14 cellular contexts compared by ENCODE assay signal in the genomic region with DNA sequence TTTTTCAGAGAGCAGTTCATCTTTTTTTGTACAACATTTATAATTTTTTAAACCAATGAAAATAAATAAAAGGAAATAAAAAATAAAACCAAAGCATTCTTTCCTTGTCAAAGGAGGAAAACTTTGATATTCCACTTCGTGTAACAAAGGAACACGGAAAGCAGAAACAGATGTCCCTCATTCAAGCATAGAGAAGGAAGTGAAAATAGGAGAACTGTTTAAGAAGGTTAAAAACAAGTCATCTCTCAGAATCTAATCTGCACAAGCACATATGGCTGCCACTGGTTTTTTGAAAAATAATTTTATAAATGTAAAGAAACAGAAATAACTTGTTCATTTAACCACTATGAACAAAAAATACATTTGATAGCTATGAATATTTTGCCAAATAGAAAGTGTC. TPM values are rescaled to one million over a fixed set of nuclear protein-coding genes. Genes with fewer than 3 reads are reported as not detected.
DNase-seq lines count a peak whose midpoint lies in the region; ATAC-seq and TF ChIP-seq lines count a peak whose summit lies in the region.
"Had no signal": no experiment of that assay in that cellular context is flagged by ENCODE, and none has a peak within 500 bp of the region (broad histone marks: within the 10 kb centered on the region; RNA-seq: fewer than 3 reads in every experiment).

No MANE protein-coding gene starts in this region.

- H3K27me3 ChIP-seq in BLaER1 (no peaks in the 10 kb centered on the region), smooth muscle cell (ENCODE audit: low read depth) (no peaks in the 10 kb centered on the region)

- H3K4me2 ChIP-seq in BLaER1 (peak overlapping the region; percentile 29), smooth muscle cell (no peak overlapping the region)

- no peaks in the 10 kb centered on the region for H3K36me3 ChIP-seq in BLaER1
- H3K36me3 ChIP-seq in smooth muscle cell (ENCODE audit: low read depth): no peaks in the 10 kb centered on the region

- WGBS in smooth muscle cell (ENCODE audit: low lambda C conversion rate): 80% methylated on average over 2 of the region's 2 CpGs

- DNase-seq in OCI-M1 (lab: John Stamatoyannopoulos, UW) (peak; percentile 20), cerebellar nuclear complex (lab: John Stamatoyannopoulos, UW) (no peak), NCI-H524 treated with DMSO at 0.1 percent for 48 hours (lab: John Stamatoyannopoulos, UW) (no peak), NCI-H2107 treated with DMSO at 0.1 percent for 48 hours (lab: John Stamatoyannopoulos, UW; ENCODE audit: unreplicated experiment) (no peak), smooth muscle cell (lab: John Stamatoyannopoulos, UW; ENCODE audit: unreplicated experiment) (no peak)
- DNase-seq: activated gamma-delta T cell treated with Interleukin-2 at 50 U/mL for 16 hours, HCEC 1CT, natural killer cell, NCI-H1417 treated with DMSO at 0.1 percent for 48 hours, NCI-H524 had no signal

- H3K4me3 ChIP-seq in BLaER1: no peak overlapping the region
- H3K4me3 ChIP-seq in smooth muscle cell: no peak overlapping the region

- peak; percentile 46 for ATAC-seq in GM19328 (IDR thresholded peaks at IDR 0.05; ENCODE audit: unreplicated experiment)
- ATAC-seq in HG02885 (IDR thresholded peaks at IDR 0.05; ENCODE audit: poor library complexity, unreplicated experiment): peak; percentile 68
- ATAC-seq: HepG2, natural killer cell had no signal

- H3K4me1 ChIP-seq in BLaER1 (peaks cover 39% of the 10 kb centered on the region), smooth muscle cell (ENCODE audit: low read depth) (no peaks in the 10 kb centered on the region)

- no peak overlapping the region for H3K9ac ChIP-seq in BLaER1
- no peak overlapping the region for H3K9ac ChIP-seq in smooth muscle cell (ENCODE audit: low read depth)

- H3K9me3 ChIP-seq in BLaER1: no peaks in the 10 kb centered on the region
- no peaks in the 10 kb centered on the region for H3K9me3 ChIP-seq in smooth muscle cell (replicated peaks; ENCODE audit: low read depth)

- H3K27ac ChIP-seq in BLaER1 (peak overlapping the region; percentile 53), smooth muscle cell (ENCODE audit: low read depth) (no peak overlapping the region)

- no peak overlapping the region for H2AFZ ChIP-seq in smooth muscle cell (ENCODE audit: low read depth)

- no peak for TF ChIP-seq CTCF in smooth muscle cell (IDR thresholded peaks at IDR 0.05; ENCODE audit: borderline replicate concordance, insufficient read depth, poor library complexity, severe bottlenecking)

- H4K20me1 ChIP-seq in BLaER1 (no peaks in the 10 kb centered on the region), smooth muscle cell (ENCODE audit: low read depth) (no peaks in the 10 kb centered on the region)

- no peaks in the 10 kb centered on the region for H3K79me2 ChIP-seq in smooth muscle cell (ENCODE audit: low read depth)

- H3F3A ChIP-seq in smooth muscle cell (ENCODE audit: low read depth): no peaks in the 10 kb centered on the region

RNA-seq across cellular contexts. Expression of gene ZNF644, which starts 35.9 kb away (rescaled TPM):
- total RNA-seq in smooth muscle cell: 102 and 123 TPM in 2 replicates
- 22.9 and 38.0 TPM in 2 replicates for polyA plus RNA-seq in smooth muscle cell
